ENCODE assay signal across 10 cellular contexts in genomic region chr6:131116755-131117360, GRCh38. TPM values are rescaled to one million over a fixed set of nuclear protein-coding genes. Genes with fewer than 3 reads are reported as not detected.
DNase-seq lines count a peak whose midpoint lies in the region; ATAC-seq and TF ChIP-seq lines count a peak whose summit lies in the region.
"Had no signal": no experiment of that assay in that cellular context is flagged by ENCODE, and none has a peak within 500 bp of the region (broad histone marks: within the 10 kb centered on the region; RNA-seq: fewer than 3 reads in every experiment).

No MANE protein-coding gene starts in this region.

- intact Hi-C loops in tibial artery (cut with DNase I; ENCODE audit: low total_unique reads): loop anchor here (2.0 kb wide), 1 partner anchor 230 kb away; no protein-coding TSS in a partner anchor

- no peaks in the 10 kb centered on the region for H3K9me3 ChIP-seq in tibial artery

- no peak overlapping the region for H3K27ac ChIP-seq in tibial artery
- H3K27ac ChIP-seq: SJCRH30 had no signal

- H3K27me3 Mint-ChIP-seq in HFFc6 (ENCODE audit: insufficient read depth): no peaks in the 10 kb centered on the region; the same call in 1 of the 2 replicates
- H3K27me3 Mint-ChIP-seq: naive thymus-derived CD8-positive, alpha-beta T cell had no signal

- H3K4me1 Mint-ChIP-seq in HFFc6 (ENCODE audit: low read depth): peaks cover 17% of the 10 kb centered on the region

- no peaks in the 10 kb centered on the region for H3K27me3 ChIP-seq in tibial artery
- H3K27me3 ChIP-seq: SJCRH30 had no signal

- no peak overlapping the region for H3K4me3 Mint-ChIP-seq in HFFc6
- H3K4me3 Mint-ChIP-seq: naive thymus-derived CD8-positive, alpha-beta T cell had no signal

- no peaks in the 10 kb centered on the region for H3K9me3 Mint-ChIP-seq in HFFc6
- H3K9me3 Mint-ChIP-seq: naive thymus-derived CD8-positive, alpha-beta T cell had no signal

- TF ChIP-seq CTCF in HFFc6 (IDR thresholded peaks at IDR 0.05) (peak; percentile 88), tibial artery (IDR thresholded peaks at IDR 0.05) (peak; percentile 46 to 78)

- ATAC-seq in HG02571 (IDR thresholded peaks at IDR 0.05; ENCODE audit: unreplicated experiment) (no peak), HG03139 (IDR thresholded peaks at IDR 0.05; ENCODE audit: unreplicated experiment) (no peak)
- ATAC-seq: naive thymus-derived CD8-positive, alpha-beta T cell had no signal

- peak; percentile 62 for DNase-seq in DMS 273 (lab: John Stamatoyannopoulos, UW; ENCODE audit: unreplicated experiment)
- DNase-seq in HFFc6: peak; percentile 46
- DNase-seq in SW480 (ENCODE audit: low spot score): peak; percentile 20
- DNase-seq in glomerular endothelial cell (ENCODE audit: extremely low read depth, low read depth, low spot score): peak; percentile 50
- no peak for DNase-seq in tibial artery
- DNase-seq in GOT3 (lab: John Stamatoyannopoulos, UW): no peak

- no peaks in the 10 kb centered on the region for H3K4me1 ChIP-seq in tibial artery
- H3K4me1 ChIP-seq: SJCRH30 had no signal

- no peak overlapping the region for H3K27ac Mint-ChIP-seq in HFFc6
- H3K27ac Mint-ChIP-seq: naive thymus-derived CD8-positive, alpha-beta T cell had no signal

- H3K4me3 ChIP-seq in tibial artery: no peak overlapping the region
- H3K4me3 ChIP-seq: SJCRH30 had no signal

- no peaks in the 10 kb centered on the region for H3K36me3 ChIP-seq in tibial artery
- H3K36me3 ChIP-seq: SJCRH30 had no signal

- H3K36me3 Mint-ChIP-seq in HFFc6 (ENCODE audit: low read depth): no peaks in the 10 kb centered on the region
- H3K36me3 Mint-ChIP-seq: naive thymus-derived CD8-positive, alpha-beta T cell had no signal

RNA-seq across cellular contexts. Expression of gene AKAP7, which starts 18.4 kb away (rescaled TPM):
- 1 to 10 TPM; 1.1 to 3.9 (median 3.0) TPM for total RNA-seq in HFFc6 (2021; fragmentation: NEBNext Ultra II Directional; extraction: Animal tissue kit (Norgen Biotek cat#: 25700))
- 3.3 and 4.2 TPM in 2 replicates for total RNA-seq in glomerular endothelial cell

RNA-seq across cellular contexts. Expression of gene EPB41L2, which starts 53.8 kb away (rescaled TPM):
- 10 to 100 TPM; 39.3 to 73.8 (median 60.7) TPM for total RNA-seq in HFFc6 (2021; fragmentation: NEBNext Ultra II Directional; extraction: Animal tissue kit (Norgen Biotek cat#: 25700))
- 56.6 and 91.5 TPM in 2 replicates for total RNA-seq in glomerular endothelial cell

Comparison
In these comparisons a context has a peak if more than half of its experiments do, and no peak if none do; other contexts are left out.
1. DNase-seq: peak in DMS 273 (single experiment), HFFc6 (single experiment), SW480 (single experiment) and glomerular endothelial cell (single experiment); none in tibial artery (0 of 2) and GOT3 (single experiment).